In genomic region chr19:23420824-23421223, GRCh38 we compare ENCODE assay signal across 1 cellular context.
TF ChIP-seq lines count a peak whose summit lies in the region.

No MANE protein-coding gene starts in this region.

TF ChIP-seq in HepG2, 621 proteins besides CTCF, POLR2A, EP300 and RAD21 (continued from another document):
- TF ChIP-seq, protein P1, sequence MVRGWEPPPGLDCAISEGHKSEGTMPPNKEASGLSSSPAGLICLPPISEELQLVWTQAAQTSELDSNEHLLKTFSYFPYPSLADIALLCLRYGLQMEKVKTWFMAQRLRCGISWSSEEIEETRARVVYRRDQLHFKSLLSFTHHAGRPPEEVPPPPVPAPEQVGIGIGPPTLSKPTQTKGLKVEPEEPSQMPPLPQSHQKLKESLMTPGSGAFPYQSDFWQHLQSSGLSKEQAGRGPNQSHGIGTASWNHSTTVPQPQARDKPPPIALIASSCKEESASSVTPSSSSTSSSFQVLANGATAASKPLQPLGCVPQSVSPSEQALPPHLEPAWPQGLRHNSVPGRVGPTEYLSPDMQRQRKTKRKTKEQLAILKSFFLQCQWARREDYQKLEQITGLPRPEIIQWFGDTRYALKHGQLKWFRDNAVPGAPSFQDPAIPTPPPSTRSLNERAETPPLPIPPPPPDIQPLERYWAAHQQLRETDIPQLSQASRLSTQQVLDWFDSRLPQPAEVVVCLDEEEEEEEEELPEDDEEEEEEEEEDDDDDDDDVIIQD (CRISPR knock-in tag; IDR thresholded peaks at IDR 0.05; ENCODE audit: low read depth), result no peak
